8 cellular contexts compared by ENCODE assay signal in genomic region chr2:141386168-141386567, GRCh38.
"Had no signal": no experiment of that assay in that cellular context is flagged by ENCODE, and none has a peak within 500 bp of the region (broad histone marks: within the 10 kb centered on the region; RNA-seq: fewer than 3 reads in every experiment).

No MANE protein-coding gene starts in this region.

- DNase-seq: H9, HFFc6, KG1 had no signal

- H2AFZ ChIP-seq: GM23338 had no signal

- FAIRE-seq: H1, H54 had no signal

- H3K27ac ChIP-seq: HL-60 had no signal

- H3K4me2 ChIP-seq: GM23338 had no signal

- ATAC-seq: GM23338, HCT116 had no signal

- H3K4me3 ChIP-seq: GM23338 had no signal
